8 cellular contexts compared by ENCODE assay signal in genomic region chr12:14774074-14774943, GRCh38. TPM values are rescaled to one million over a fixed set of nuclear protein-coding genes. Genes with fewer than 3 reads are reported as not detected.
DNase-seq lines count a peak whose midpoint lies in the region; ATAC-seq lines count a peak whose summit lies in the region.

No MANE protein-coding gene starts in this region.

- H3K27me3 ChIP-seq in NT2/D1 (ENCODE audit: insufficient read depth, insufficient read length), result no peaks in the 10 kb centered on the region
- H3K27me3 ChIP-seq in esophagus (ENCODE audit: control insufficient read depth in 1 of 2, insufficient read depth in 2 of 2, low read length in 2 of 2), result no peaks in the 10 kb centered on the region

- no peaks in the 10 kb centered on the region for H3K9me3 ChIP-seq in NT2/D1 (ENCODE audit: insufficient read depth, low read length)
- H3K9me3 ChIP-seq in esophagus (ENCODE audit: control insufficient read depth in 2 of 2, insufficient read depth in 1 of 2, low read depth in 1 of 2, low read length in 1 of 2), result no peaks in the 10 kb centered on the region

- H3K4me3 Mint-ChIP-seq in activated T-cell treated with anti-CD3 and anti-CD28 coated beads, Interleukin-2, amount 50 U/mL, for 24 hours, result peak overlapping the region; percentile 95

- ATAC-seq in GM18519 (IDR thresholded peaks at IDR 0.05; ENCODE audit: low FRiP score, unreplicated experiment) (peak; percentile 50), HG02981 (IDR thresholded peaks at IDR 0.05; ENCODE audit: unreplicated experiment) (peak; percentile 53)

- peak overlapping the region; percentile 77 for H3K9ac ChIP-seq in NT2/D1 (ENCODE audit: insufficient read length, low read depth)

- 1% methylated on average over 69 of the region's 69 CpGs for WGBS in esophagus, 2 donors

- peak; percentile 96 for DNase-seq in NT2/D1 (ENCODE audit: low read depth, low spot score)
- DNase-seq in activated T-cell treated with anti-CD3 and anti-CD28 coated beads, Interleukin-2, amount 50 U/mL, for 24 hours, result peak; percentile 87
- DNase-seq in mucosa of gallbladder (ENCODE audit: low spot score), result peak; percentile 97
- DNase-seq in stimulated activated CD8-positive, alpha-beta memory T cell treated with anti-CD3 and anti-CD28 coated beads, Interleukin-4, amount 100 ng/mL, for 1 hour (ENCODE audit: low read depth in 2 of 2, low spot score in 1 of 2), result peak; percentile 60 to 78
- DNase-seq in NCI-H526 (lab: John Stamatoyannopoulos, UW), result no peak

- no peaks in the 10 kb centered on the region for H3K9me3 Mint-ChIP-seq in activated T-cell treated with anti-CD3 and anti-CD28 coated beads, Interleukin-2, amount 50 U/mL, for 24 hours

- H3K4me3 ChIP-seq in NT2/D1 (ENCODE audit: insufficient read length, low read depth) (peak overlapping the region; percentile 66), esophagus (ENCODE audit: low read depth in 1 of 2, low read length in 2 of 2) (peak overlapping the region; percentile 72 to 87)

- H3K4me1 ChIP-seq in NT2/D1 (ENCODE audit: insufficient read depth, insufficient read length) (no peaks in the 10 kb centered on the region), esophagus (ENCODE audit: control insufficient read depth in 2 of 2, insufficient read depth in 2 of 2, low read length in 1 of 2) (no peaks in the 10 kb centered on the region)

- H3K27ac Mint-ChIP-seq in activated T-cell treated with anti-CD3 and anti-CD28 coated beads, Interleukin-2, amount 50 U/mL, for 24 hours, result peak overlapping the region; percentile 96

- H3K36me3 ChIP-seq in NT2/D1 (ENCODE audit: insufficient read depth, insufficient read length, low read length) (no peaks in the 10 kb centered on the region), esophagus (ENCODE audit: control insufficient read depth in 2 of 2, insufficient read depth in 2 of 2, low read length in 1 of 2) (no peaks in the 10 kb centered on the region)

- peaks cover 55% of the 10 kb centered on the region for H3K4me1 Mint-ChIP-seq in activated T-cell treated with anti-CD3 and anti-CD28 coated beads, Interleukin-2, amount 50 U/mL, for 24 hours (ENCODE audit: low read depth)

- peaks cover 30% of the 10 kb centered on the region for H3K36me3 Mint-ChIP-seq in activated T-cell treated with anti-CD3 and anti-CD28 coated beads, Interleukin-2, amount 50 U/mL, for 24 hours (ENCODE audit: low read depth)

- H3K27ac ChIP-seq in esophagus (ENCODE audit: low read depth in 2 of 2, low read length in 1 of 2), result peak overlapping the region; percentile 96 to 97

- H3K27me3 Mint-ChIP-seq in activated T-cell treated with anti-CD3 and anti-CD28 coated beads, Interleukin-2, amount 50 U/mL, for 24 hours, result no peaks in the 10 kb centered on the region

RNA-seq across cellular contexts. Expression of gene WBP11, which starts 29.0 kb away (rescaled TPM):
- 10 to 100 TPM; 10.7 to 15.2 TPM for polyA plus RNA-seq in esophagus
- 41.1 TPM for total RNA-seq in mucosa of gallbladder

RNA-seq across cellular contexts. Expression of gene C12orf60, which starts 29.2 kb away (rescaled TPM):
- polyA plus RNA-seq in esophagus, result under 1 TPM; 0.33 to 0.65 TPM
- 0.43 TPM for total RNA-seq in mucosa of gallbladder

RNA-seq across cellular contexts. Expression of gene SMCO3, which starts 39.7 kb away (rescaled TPM):
- polyA plus RNA-seq in esophagus, result under 1 TPM; 0.01 to 0.04 TPM
- 0.46 TPM for total RNA-seq in mucosa of gallbladder

Comparison
In these comparisons a context has a peak if more than half of its experiments do, and no peak if none do; other contexts are left out.
1. DNase-seq: peak in NT2/D1 (single experiment), activated T-cell treated with anti-CD3 and anti-CD28 coated beads, Interleukin-2, amount 50 U/mL, for 24 hours (single experiment), mucosa of gallbladder (single experiment) and stimulated activated CD8-positive, alpha-beta memory T cell treated with anti-CD3 and anti-CD28 coated beads, Interleukin-4, amount 100 ng/mL, for 1 hour (2 of 2); none in NCI-H526 (0 of 2).